ENCODE assay signal across 24 cellular contexts in genomic region chr18:60880184-60880583, GRCh38.
DNase-seq lines count a peak whose midpoint lies in the region; ATAC-seq, FAIRE-seq and TF ChIP-seq lines count a peak whose summit lies in the region.
"Had no signal": no experiment of that assay in that cellular context is flagged by ENCODE, and none has a peak within 500 bp of the region (broad histone marks: within the 10 kb centered on the region; RNA-seq: fewer than 3 reads in every experiment).

No MANE protein-coding gene starts in this region.

- peaks cover 14 to 15% of the 10 kb centered on the region in 2 donors for H3K9me3 Mint-ChIP-seq in activated naive CD4-positive, alpha-beta T cell treated with anti-CD3 and anti-CD28 coated beads, Interleukin-2, amount 50 U/mL, for 72 hours
- H3K9me3 Mint-ChIP-seq: CD4-positive, alpha-beta T cell had no signal

- H3K9ac ChIP-seq in OCI-LY1 (ENCODE audit: low read length) (peak overlapping the region; percentile 62), SU-DHL-6 (ENCODE audit: low read length) (no peak overlapping the region)
- H3K9ac ChIP-seq: BLaER1 treated with 17β-estradiol and CSF1 and Interleukin-3, amounts not matched to agents 10 nM and 100 nM had no signal

- FAIRE-seq in D721Med (lab: Jason Lieb, UNC): peak; percentile 97
- FAIRE-seq: A549, GM12891 had no signal

- H3K79me2 ChIP-seq in OCI-LY1 (ENCODE audit: insufficient read depth, low read length): no peaks in the 10 kb centered on the region
- no peaks in the 10 kb centered on the region for H3K79me2 ChIP-seq in SU-DHL-6 (ENCODE audit: insufficient read depth, low read length)

- ATAC-seq in GM18867 (IDR thresholded peaks at IDR 0.05; ENCODE audit: unreplicated experiment): peak; percentile 70
- no peak for ATAC-seq in activated naive CD4-positive, alpha-beta T cell treated with anti-CD3 and anti-CD28 coated beads, Interleukin-2, amount 50 U/mL, for 72 hours
- ATAC-seq: A549; CD8-positive, alpha-beta T cell had no signal

- H3K27me3 ChIP-seq in OCI-LY1 (ENCODE audit: insufficient read depth, low read length) (no peaks in the 10 kb centered on the region), SU-DHL-6 (ENCODE audit: low read length) (no peaks in the 10 kb centered on the region)
- no peaks in the 10 kb centered on the region for H3K27me3 ChIP-seq in effector memory CD4-positive, alpha-beta T cell (replicated peaks; ENCODE audit: control insufficient read depth, insufficient read depth, low read length, poor library complexity, severe bottlenecking)
- H3K27me3 ChIP-seq: BLaER1 treated with 17β-estradiol and CSF1 and Interleukin-3, amounts not matched to agents 10 nM and 100 nM had no signal

- TF ChIP-seq CTCF in D721Med (IDR thresholded peaks at IDR 0.05; ENCODE audit: insufficient read depth, missing control alignments): no peak
- no peak for TF ChIP-seq CTCF in OCI-LY1 (IDR thresholded peaks at IDR 0.05; ENCODE audit: low read length)
- TF ChIP-seq CTCF in SU-DHL-6 (IDR thresholded peaks at IDR 0.05; ENCODE audit: insufficient read depth, low read length, poor library complexity, severe bottlenecking): no peak

- peak overlapping the region; percentile 48 for H3K4me2 ChIP-seq in OCI-LY1 (ENCODE audit: low read length)
- H3K4me2 ChIP-seq in SU-DHL-6 (ENCODE audit: low read depth, low read length, poor library complexity, severe bottlenecking): peak overlapping the region; percentile 15
- H3K4me2 ChIP-seq: A549; BLaER1 treated with 17β-estradiol and CSF1 and Interleukin-3, amounts not matched to agents 10 nM and 100 nM had no signal

- H3K27ac Mint-ChIP-seq in activated naive CD4-positive, alpha-beta T cell treated with anti-CD3 and anti-CD28 coated beads, Interleukin-2, amount 50 U/mL, for 72 hours: no peak overlapping the region
- H3K27ac Mint-ChIP-seq: B cell; CD4-positive, alpha-beta T cell; CD8-positive, alpha-beta T cell had no signal

- H3K9me3 ChIP-seq in OCI-LY1 (ENCODE audit: low read length): no peaks in the 10 kb centered on the region
- no peaks in the 10 kb centered on the region for H3K9me3 ChIP-seq in SU-DHL-6 (ENCODE audit: insufficient read depth, low read length)
- no peaks in the 10 kb centered on the region for H3K9me3 ChIP-seq in effector memory CD4-positive, alpha-beta T cell (ENCODE audit: control insufficient read depth, low read length)
- H3K9me3 ChIP-seq: A549; BLaER1 treated with 17β-estradiol and CSF1 and Interleukin-3, amounts not matched to agents 10 nM and 100 nM; Caco-2 had no signal

- no peaks in the 10 kb centered on the region for H3K36me3 Mint-ChIP-seq in activated naive CD4-positive, alpha-beta T cell treated with anti-CD3 and anti-CD28 coated beads, Interleukin-2, amount 50 U/mL, for 72 hours
- H3K36me3 Mint-ChIP-seq: CD8-positive, alpha-beta T cell had no signal

- H3K9me2 ChIP-seq in OCI-LY1 (ENCODE audit: low read depth, low read length): no peaks in the 10 kb centered on the region
- no peaks in the 10 kb centered on the region for H3K9me2 ChIP-seq in SU-DHL-6 (replicated peaks; ENCODE audit: insufficient read depth, low read length)

- H3F3A ChIP-seq in OCI-LY1 (ENCODE audit: insufficient read depth, low read length) (no peaks in the 10 kb centered on the region), SU-DHL-6 (ENCODE audit: insufficient read depth) (no peaks in the 10 kb centered on the region)

- H3K27ac ChIP-seq in OCI-LY1 (ENCODE audit: low read depth, low read length, poor library complexity, severe bottlenecking) (peak overlapping the region; percentile 99), SU-DHL-6 (ENCODE audit: low read depth, low read length) (peak overlapping the region; percentile 75)
- no peak overlapping the region for H3K27ac ChIP-seq in effector memory CD4-positive, alpha-beta T cell (ENCODE audit: insufficient read depth, low read length, poor library complexity, severe bottlenecking)
- H3K27ac ChIP-seq: 22Rv1; A549; BLaER1 treated with 17β-estradiol and CSF1 and Interleukin-3, amounts not matched to agents 10 nM and 100 nM; C4-2B had no signal

- H3K4me3 ChIP-seq in OCI-LY1 (ENCODE audit: low read depth, low read length, poor library complexity, severe bottlenecking) (peak overlapping the region; percentile 5), SU-DHL-6 (ENCODE audit: insufficient read depth, low read length, poor library complexity, severe bottlenecking) (no peak overlapping the region)
- no peak overlapping the region for H3K4me3 ChIP-seq in effector memory CD4-positive, alpha-beta T cell (ENCODE audit: insufficient read depth, low read depth, low read length, poor library complexity, severe bottlenecking)
- H3K4me3 ChIP-seq: A549; BLaER1 treated with 17β-estradiol and CSF1 and Interleukin-3, amounts not matched to agents 10 nM and 100 nM had no signal

- H3K36me3 ChIP-seq in OCI-LY1 (ENCODE audit: insufficient read depth, low read length) (no peaks in the 10 kb centered on the region), SU-DHL-6 (ENCODE audit: low read length) (no peaks in the 10 kb centered on the region)
- H3K36me3 ChIP-seq in effector memory CD4-positive, alpha-beta T cell (ENCODE audit: control insufficient read depth, insufficient read depth, low read length): no peaks in the 10 kb centered on the region
- H3K36me3 ChIP-seq: BLaER1 treated with 17β-estradiol and CSF1 and Interleukin-3, amounts not matched to agents 10 nM and 100 nM had no signal

- H4K20me1 ChIP-seq in OCI-LY1 (ENCODE audit: insufficient read depth, low read length) (no peaks in the 10 kb centered on the region), SU-DHL-6 (ENCODE audit: low read depth, low read length) (no peaks in the 10 kb centered on the region)
- H4K20me1 ChIP-seq: BLaER1 treated with 17β-estradiol and CSF1 and Interleukin-3, amounts not matched to agents 10 nM and 100 nM had no signal

- H3K4me1 ChIP-seq in OCI-LY1 (ENCODE audit: insufficient read depth, low read length, severe bottlenecking): peaks cover 96% of the 10 kb centered on the region
- H3K4me1 ChIP-seq in effector memory CD4-positive, alpha-beta T cell (ENCODE audit: control insufficient read depth, insufficient read depth, low read length, poor library complexity, severe bottlenecking): no peaks in the 10 kb centered on the region
- H3K4me1 ChIP-seq: A549; BLaER1 treated with 17β-estradiol and CSF1 and Interleukin-3, amounts not matched to agents 10 nM and 100 nM; Caco-2 had no signal

- DNase-seq in D721Med (ENCODE audit: insufficient read length, low spot score): no peak
- DNase-seq in activated naive CD4-positive, alpha-beta T cell treated with anti-CD3 and anti-CD28 coated beads, Interleukin-2, amount 50 U/mL, for 72 hours (ENCODE audit: low spot score in 2 of 2): no peak
- no peak for DNase-seq in effector memory CD4-positive, alpha-beta T cell
- no peak for DNase-seq in KBM-7
- DNase-seq: AML-193; Caco-2; Calu3; CD4-positive, alpha-beta T cell; CD8-positive, alpha-beta T cell; DMS 273 treated with DMSO at 0.1 percent for 48 hours; DMS153; DMS53; DMS79; DND-41; GF-D8 had no signal

- H2AFZ ChIP-seq in OCI-LY1 (ENCODE audit: low read length) (no peak overlapping the region), SU-DHL-6 (ENCODE audit: low read depth, low read length, severe bottlenecking) (no peak overlapping the region)

- in situ Hi-C loops in KBM-7 (cut with MboI; ENCODE audit: low pct_unique_long_range_greater_than_20kb, low sequenced_read_pairs): no loop called here
